In genomic region chr3:147809206-147809605, GRCh38 we compare ENCODE assay signal across 3 cellular contexts.
"Had no signal": no experiment of that assay in that cellular context is flagged by ENCODE, and none has a peak within 500 bp of the region (broad histone marks: within the 10 kb centered on the region; RNA-seq: fewer than 3 reads in every experiment).

No MANE protein-coding gene starts in this region.

- H3K4me3 ChIP-seq: GM12878 had no signal

- ATAC-seq: GM12878 had no signal

- DNase-seq: GDM1, GF-D8 had no signal
